In genomic region chr3:129608936-129609590, GRCh38 we compare ENCODE assay signal across 14 cellular contexts. TPM values are rescaled to one million over a fixed set of nuclear protein-coding genes. Genes with fewer than 3 reads are reported as not detected.
DNase-seq lines count a peak whose midpoint lies in the region; ATAC-seq, FAIRE-seq and TF ChIP-seq lines count a peak whose summit lies in the region.
"Had no signal": no experiment of that assay in that cellular context is flagged by ENCODE, and none has a peak within 500 bp of the region (broad histone marks: within the 10 kb centered on the region; RNA-seq: fewer than 3 reads in every experiment).

No MANE protein-coding gene starts in this region.

- ATAC-seq in gastrocnemius medialis: no peak
- ATAC-seq: activated naive CD4-positive, alpha-beta T cell treated with anti-CD3 and anti-CD28 coated beads, Interleukin-2, amount 50 U/mL, for 72 hours; foreskin keratinocyte had no signal

- peaks cover 13% of the 10 kb centered on the region; the same call in 1 of the 2 replicates for H3F3A ChIP-seq in Loucy (ENCODE audit: low read depth)

- H3K4me2 ChIP-seq in BLaER1 (peak overlapping the region; percentile 96), Loucy (ENCODE audit: low read depth, low read length, poor library complexity, severe bottlenecking) (peak overlapping the region; percentile 51)

- WGBS in esophagus squamous epithelium, 2 donors: 100% methylated on average over 1 of the region's 4 CpGs; no CpG with 5 or more reads in 1 of the 2 donors
- WGBS in small intestine, 3 donors: 39 to 69% (median 46%) methylated on average over 4 of the region's 4 CpGs

- TF ChIP-seq POLR2A in esophagus squamous epithelium (IDR thresholded peaks at IDR 0.05): no peak
- TF ChIP-seq POLR2A in gastrocnemius medialis (IDR thresholded peaks at IDR 0.05): no peak

- no peaks in the 10 kb centered on the region for H3K9me2 ChIP-seq in Loucy (replicated peaks; ENCODE audit: low read depth, low read length)

- DNase-seq in esophagus squamous epithelium (lab: John Stamatoyannopoulos, UW) (no peak), gastrocnemius medialis (no peak), AG08396 (ENCODE audit: low spot score) (no peak), caudate nucleus (lab: John Stamatoyannopoulos, UW) (no peak), small intestine (no peak), NCI-H2029 (lab: John Stamatoyannopoulos, UW) (no peak)
- DNase-seq: NCI-H1417 treated with DMSO at 0.1 percent for 48 hours had no signal

- FAIRE-seq in small intestine (lab: Jason Lieb, UNC): no peak
- FAIRE-seq: G401.6 had no signal

- no peak for TF ChIP-seq CTCF in Loucy (conservative IDR thresholded peaks at IDR 0.05; ENCODE audit: low read length)
- TF ChIP-seq CTCF in esophagus squamous epithelium (IDR thresholded peaks at IDR 0.05): no peak
- TF ChIP-seq CTCF in gastrocnemius medialis (IDR thresholded peaks at IDR 0.05 in 4 of 5, conservative IDR thresholded peaks at IDR 0.05 in 1 of 5): no peak

- no peak overlapping the region for H2AFZ ChIP-seq in Loucy (ENCODE audit: low read length)

- H3K9ac ChIP-seq in BLaER1 (peak overlapping the region; percentile 79; the same call in 1 of the 2 replicates), Loucy (ENCODE audit: low read depth, low read length, poor library complexity, severe bottlenecking) (no peak overlapping the region)

- peaks cover 74% of the 10 kb centered on the region for H3K4me1 ChIP-seq in BLaER1
- peaks cover 48% of the 10 kb centered on the region for H3K4me1 ChIP-seq in Loucy (ENCODE audit: insufficient read depth, low read length, poor library complexity, severe bottlenecking)
- H3K4me1 ChIP-seq in esophagus squamous epithelium: peaks cover 29 to 87% (median 44%) of the 10 kb centered on the region in 3 donors
- H3K4me1 ChIP-seq in gastrocnemius medialis: peaks cover 11 to 38% of the 10 kb centered on the region in 2 donors
- no peaks in the 10 kb centered on the region for H3K4me1 ChIP-seq in small intestine (ENCODE audit: control insufficient read depth in 2 of 2, insufficient read depth in 1 of 2, low read depth in 1 of 2, low read length in 1 of 2)
- H3K4me1 ChIP-seq: foreskin keratinocyte had no signal

- H3K4me3 ChIP-seq in BLaER1 (no peak overlapping the region), Loucy (ENCODE audit: low read length, poor library complexity, severe bottlenecking) (no peak overlapping the region), esophagus squamous epithelium (no peak overlapping the region), gastrocnemius medialis (no peak overlapping the region), small intestine (ENCODE audit: low read depth in 1 of 2, low read length in 2 of 2) (no peak overlapping the region)
- H3K4me3 ChIP-seq: HAP-1 had no signal

- no peaks in the 10 kb centered on the region for H3K27me3 ChIP-seq in BLaER1
- H3K27me3 ChIP-seq in Loucy (ENCODE audit: insufficient read depth, low read length, poor library complexity, severe bottlenecking): no peaks in the 10 kb centered on the region
- H3K27me3 ChIP-seq in esophagus squamous epithelium: peaks cover 0 to 45% (median 4%) of the 10 kb centered on the region in 4 donors
- H3K27me3 ChIP-seq in gastrocnemius medialis: peaks cover 0 to 15% (median 6%) of the 10 kb centered on the region in 3 donors
- H3K27me3 ChIP-seq in small intestine (ENCODE audit: control insufficient read depth in 2 of 2, insufficient read depth in 2 of 2, low read length in 2 of 2): peaks cover 3 to 6% of the 10 kb centered on the region in 2 donors

- H3K36me3 ChIP-seq in BLaER1: no peaks in the 10 kb centered on the region
- H3K36me3 ChIP-seq in Loucy (ENCODE audit: insufficient read depth, low read length): no peaks in the 10 kb centered on the region
- no peaks in the 10 kb centered on the region for H3K36me3 ChIP-seq in esophagus squamous epithelium
- no peaks in the 10 kb centered on the region for H3K36me3 ChIP-seq in gastrocnemius medialis
- no peaks in the 10 kb centered on the region for H3K36me3 ChIP-seq in small intestine (ENCODE audit: control insufficient read depth in 2 of 2, insufficient read depth in 2 of 2, low read length in 2 of 2)
- H3K36me3 ChIP-seq: HAP-1, neutrophil had no signal

- H3K27ac ChIP-seq in BLaER1 (peak overlapping the region; percentile 86; the same call in 1 of the 2 replicates), esophagus squamous epithelium (peak overlapping the region in 3 of 4 donors; percentile 89 to 94 (median 92)), gastrocnemius medialis (peak overlapping the region; percentile 82 to 93 (median 86)), caudate nucleus (ENCODE audit: low read depth, low read length) (no peak overlapping the region), small intestine (ENCODE audit: low read depth in 1 of 2, low read length in 1 of 2) (no peak overlapping the region)
- H3K27ac ChIP-seq: foreskin keratinocyte, neutrophil had no signal

- intact Hi-C loops in esophagus squamous epithelium (cut with DNase I) (loop anchor here (10.0 kb wide), 1 partner anchor 124 kb away; no protein-coding TSS in a partner anchor), gastrocnemius medialis (cut with DNase I; ENCODE audit: low total_unique reads) (loop anchor here (5.0 kb wide), 1 partner anchor 117 kb away; no protein-coding TSS in a partner anchor)

- H3K9me3 ChIP-seq in BLaER1 (no peaks in the 10 kb centered on the region), Loucy (ENCODE audit: insufficient read depth, low read depth, low read length) (no peaks in the 10 kb centered on the region), esophagus squamous epithelium (no peaks in the 10 kb centered on the region), gastrocnemius medialis (no peaks in the 10 kb centered on the region), small intestine (ENCODE audit: control insufficient read depth, low read depth) (no peaks in the 10 kb centered on the region)
- H3K9me3 ChIP-seq: HAP-1, neutrophil had no signal

- H3K79me2 ChIP-seq in Loucy (ENCODE audit: insufficient read depth, low read length): peaks cover 22% of the 10 kb centered on the region

- in situ Hi-C loops in gastrocnemius medialis (cut with MboI; ENCODE audit: low sequenced_read_pairs in 4 of 4): no loop called here

- H4K20me1 ChIP-seq in BLaER1 (peaks cover 21% of the 10 kb centered on the region), Loucy (ENCODE audit: insufficient read depth, low read length, poor library complexity, severe bottlenecking) (peaks cover 12% of the 10 kb centered on the region)

RNA-seq across cellular contexts. Expression of gene PLXND1, which starts 2.6 kb away (rescaled TPM):
- total RNA-seq in esophagus squamous epithelium: 10 to 100 TPM in 3 of 4 donors, 1 to 10 TPM in 1; 4.5 to 66.0 (median 24.4) TPM
- total RNA-seq in gastrocnemius medialis: 10 to 100 TPM; 15.7 to 70.9 (median 19.9) TPM
- 10 to 100 TPM in 1 of 3 donors, 1 to 10 TPM in 2; 3.4 to 54.7 (median 7.0) TPM for polyA plus RNA-seq in small intestine

Comparison
In these comparisons a context has a peak if more than half of its experiments do, and no peak if none do; other contexts are left out.
1. H3K27ac ChIP-seq: peak in BLaER1 (single experiment), esophagus squamous epithelium (3 of 4) and gastrocnemius medialis (4 of 4); none in caudate nucleus (single experiment) and small intestine (0 of 2).